Comparison of ENCODE assay signal across 1 cellular context in the genomic region with DNA sequence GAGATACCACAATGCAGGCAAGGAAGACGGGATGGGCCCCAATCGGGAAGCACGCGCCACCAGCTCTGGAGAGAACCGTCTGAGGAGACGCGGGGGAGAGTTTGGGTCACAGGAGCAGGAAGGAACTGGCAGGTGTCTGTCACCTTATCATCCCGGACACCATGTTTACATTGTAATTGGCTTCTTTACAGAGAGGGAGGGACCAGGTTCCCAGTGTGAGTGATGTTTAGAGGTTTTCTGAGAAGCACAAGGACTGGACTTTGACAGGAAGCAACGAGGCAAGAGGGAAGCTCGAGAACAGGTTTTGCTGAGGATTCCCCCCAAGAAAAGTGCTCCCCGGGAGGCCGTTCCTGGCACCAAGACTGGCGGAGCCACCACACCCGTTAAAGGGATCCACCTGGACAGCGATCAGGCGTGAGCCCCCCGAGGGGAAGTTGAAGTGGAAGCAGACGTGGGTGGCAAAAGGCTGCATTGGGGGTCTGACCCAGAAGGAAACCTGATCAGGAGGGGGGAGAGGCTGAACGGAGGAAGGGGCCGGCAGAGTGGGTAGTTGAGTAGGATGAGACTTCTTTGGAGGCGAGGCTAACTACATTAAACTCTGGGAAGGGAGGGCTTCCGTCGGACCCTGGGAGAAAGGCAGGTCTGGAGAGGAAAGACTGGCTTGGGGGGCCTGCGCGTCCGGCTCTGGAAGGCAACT.
A peak's percentile ranks its signal among the peaks of the same experiment; 100 is the strongest.
TF ChIP-seq lines count a peak whose summit lies in the region.

No MANE protein-coding gene starts in this region.

TF ChIP-seq in K562, 482 proteins besides CTCF, POLR2A, EP300 and RAD21 (continued from another document and continues in another):
- TF ChIP-seq, protein P1, sequence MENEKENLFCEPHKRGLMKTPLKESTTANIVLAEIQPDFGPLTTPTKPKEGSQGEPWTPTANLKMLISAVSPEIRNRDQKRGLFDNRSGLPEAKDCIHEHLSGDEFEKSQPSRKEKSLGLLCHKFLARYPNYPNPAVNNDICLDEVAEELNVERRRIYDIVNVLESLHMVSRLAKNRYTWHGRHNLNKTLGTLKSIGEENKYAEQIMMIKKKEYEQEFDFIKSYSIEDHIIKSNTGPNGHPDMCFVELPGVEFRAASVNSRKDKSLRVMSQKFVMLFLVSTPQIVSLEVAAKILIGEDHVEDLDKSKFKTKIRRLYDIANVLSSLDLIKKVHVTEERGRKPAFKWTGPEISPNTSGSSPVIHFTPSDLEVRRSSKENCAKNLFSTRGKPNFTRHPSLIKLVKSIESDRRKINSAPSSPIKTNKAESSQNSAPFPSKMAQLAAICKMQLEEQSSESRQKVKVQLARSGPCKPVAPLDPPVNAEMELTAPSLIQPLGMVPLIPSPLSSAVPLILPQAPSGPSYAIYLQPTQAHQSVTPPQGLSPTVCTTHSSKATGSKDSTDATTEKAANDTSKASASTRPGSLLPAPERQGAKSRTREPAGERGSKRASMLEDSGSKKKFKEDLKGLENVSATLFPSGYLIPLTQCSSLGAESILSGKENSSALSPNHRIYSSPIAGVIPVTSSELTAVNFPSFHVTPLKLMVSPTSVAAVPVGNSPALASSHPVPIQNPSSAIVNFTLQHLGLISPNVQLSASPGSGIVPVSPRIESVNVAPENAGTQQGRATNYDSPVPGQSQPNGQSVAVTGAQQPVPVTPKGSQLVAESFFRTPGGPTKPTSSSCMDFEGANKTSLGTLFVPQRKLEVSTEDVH (IDR thresholded peaks at IDR 0.05; ENCODE audit: low read depth, partially characterized antibody): peak; percentile 14
- TF ChIP-seq, protein P2, sequence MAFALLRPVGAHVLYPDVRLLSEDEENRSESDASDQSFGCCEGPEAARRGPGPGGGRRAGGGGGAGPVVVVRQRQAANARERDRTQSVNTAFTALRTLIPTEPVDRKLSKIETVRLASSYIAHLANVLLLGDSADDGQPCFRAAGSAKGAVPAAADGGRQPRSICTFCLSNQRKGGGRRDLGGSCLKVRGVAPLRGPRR (CRISPR knock-in tag; IDR thresholded peaks at IDR 0.05): no peak
- peak; percentile 85 for TF ChIP-seq SUPT5H (IDR thresholded peaks at IDR 0.05)
- TF ChIP-seq, protein P3, sequence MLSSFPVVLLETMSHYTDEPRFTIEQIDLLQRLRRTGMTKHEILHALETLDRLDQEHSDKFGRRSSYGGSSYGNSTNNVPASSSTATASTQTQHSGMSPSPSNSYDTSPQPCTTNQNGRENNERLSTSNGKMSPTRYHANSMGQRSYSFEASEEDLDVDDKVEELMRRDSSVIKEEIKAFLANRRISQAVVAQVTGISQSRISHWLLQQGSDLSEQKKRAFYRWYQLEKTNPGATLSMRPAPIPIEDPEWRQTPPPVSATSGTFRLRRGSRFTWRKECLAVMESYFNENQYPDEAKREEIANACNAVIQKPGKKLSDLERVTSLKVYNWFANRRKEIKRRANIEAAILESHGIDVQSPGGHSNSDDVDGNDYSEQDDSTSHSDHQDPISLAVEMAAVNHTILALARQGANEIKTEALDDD (IDR thresholded peaks at IDR 0.05): no peak; the same call in none of the 2 replicates
- peak; percentile 73; the same call in 1 of the 2 replicates for TF ChIP-seq CC2D1A (IDR thresholded peaks at IDR 0.05)
- TF ChIP-seq, protein P4, sequence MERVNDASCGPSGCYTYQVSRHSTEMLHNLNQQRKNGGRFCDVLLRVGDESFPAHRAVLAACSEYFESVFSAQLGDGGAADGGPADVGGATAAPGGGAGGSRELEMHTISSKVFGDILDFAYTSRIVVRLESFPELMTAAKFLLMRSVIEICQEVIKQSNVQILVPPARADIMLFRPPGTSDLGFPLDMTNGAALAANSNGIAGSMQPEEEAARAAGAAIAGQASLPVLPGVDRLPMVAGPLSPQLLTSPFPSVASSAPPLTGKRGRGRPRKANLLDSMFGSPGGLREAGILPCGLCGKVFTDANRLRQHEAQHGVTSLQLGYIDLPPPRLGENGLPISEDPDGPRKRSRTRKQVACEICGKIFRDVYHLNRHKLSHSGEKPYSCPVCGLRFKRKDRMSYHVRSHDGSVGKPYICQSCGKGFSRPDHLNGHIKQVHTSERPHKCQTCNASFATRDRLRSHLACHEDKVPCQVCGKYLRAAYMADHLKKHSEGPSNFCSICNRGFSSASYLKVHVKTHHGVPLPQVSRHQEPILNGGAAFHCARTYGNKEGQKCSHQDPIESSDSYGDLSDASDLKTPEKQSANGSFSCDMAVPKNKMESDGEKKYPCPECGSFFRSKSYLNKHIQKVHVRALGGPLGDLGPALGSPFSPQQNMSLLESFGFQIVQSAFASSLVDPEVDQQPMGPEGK (CRISPR knock-in tag; IDR thresholded peaks at IDR 0.05; ENCODE audit: borderline replicate concordance): no peak
- no peak for TF ChIP-seq SIX5 (IDR thresholded peaks at IDR 0.05; ENCODE audit: borderline replicate concordance in 1 of 2, insufficient read depth in 1 of 2, low read depth in 1 of 2, low read length in 2 of 2)
- TF ChIP-seq TGIF2 (CRISPR knock-in tag; IDR thresholded peaks at IDR 0.05): peak; percentile 66; the same call in 1 of the 2 replicates
- TF ChIP-seq ZNF384 (IDR thresholded peaks at IDR 0.05; ENCODE audit: low read depth, low read length): no peak
- TF ChIP-seq BCOR (IDR thresholded peaks at IDR 0.05): peak; percentile 92
- TF ChIP-seq, protein P5, sequence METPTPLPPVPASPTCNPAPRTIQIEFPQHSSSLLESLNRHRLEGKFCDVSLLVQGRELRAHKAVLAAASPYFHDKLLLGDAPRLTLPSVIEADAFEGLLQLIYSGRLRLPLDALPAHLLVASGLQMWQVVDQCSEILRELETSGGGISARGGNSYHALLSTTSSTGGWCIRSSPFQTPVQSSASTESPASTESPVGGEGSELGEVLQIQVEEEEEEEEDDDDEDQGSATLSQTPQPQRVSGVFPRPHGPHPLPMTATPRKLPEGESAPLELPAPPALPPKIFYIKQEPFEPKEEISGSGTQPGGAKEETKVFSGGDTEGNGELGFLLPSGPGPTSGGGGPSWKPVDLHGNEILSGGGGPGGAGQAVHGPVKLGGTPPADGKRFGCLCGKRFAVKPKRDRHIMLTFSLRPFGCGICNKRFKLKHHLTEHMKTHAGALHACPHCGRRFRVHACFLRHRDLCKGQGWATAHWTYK (CRISPR knock-in tag; IDR thresholded peaks at IDR 0.05): no peak
- TF ChIP-seq TAF7 (tag; IDR thresholded peaks at IDR 0.05): peak; percentile 31; the same call in 1 of the 2 replicates
- TF ChIP-seq ZNF140 (CRISPR knock-in tag; IDR thresholded peaks at IDR 0.05): no peak
- TF ChIP-seq ZZZ3 (IDR thresholded peaks at IDR 0.05): no peak
- TF ChIP-seq SAP30 (IDR thresholded peaks at IDR 0.05; ENCODE audit: borderline replicate concordance, insufficient read depth, low read depth, low read length, poor library complexity, severe bottlenecking): peak; percentile 62
- TF ChIP-seq, protein P6, sequence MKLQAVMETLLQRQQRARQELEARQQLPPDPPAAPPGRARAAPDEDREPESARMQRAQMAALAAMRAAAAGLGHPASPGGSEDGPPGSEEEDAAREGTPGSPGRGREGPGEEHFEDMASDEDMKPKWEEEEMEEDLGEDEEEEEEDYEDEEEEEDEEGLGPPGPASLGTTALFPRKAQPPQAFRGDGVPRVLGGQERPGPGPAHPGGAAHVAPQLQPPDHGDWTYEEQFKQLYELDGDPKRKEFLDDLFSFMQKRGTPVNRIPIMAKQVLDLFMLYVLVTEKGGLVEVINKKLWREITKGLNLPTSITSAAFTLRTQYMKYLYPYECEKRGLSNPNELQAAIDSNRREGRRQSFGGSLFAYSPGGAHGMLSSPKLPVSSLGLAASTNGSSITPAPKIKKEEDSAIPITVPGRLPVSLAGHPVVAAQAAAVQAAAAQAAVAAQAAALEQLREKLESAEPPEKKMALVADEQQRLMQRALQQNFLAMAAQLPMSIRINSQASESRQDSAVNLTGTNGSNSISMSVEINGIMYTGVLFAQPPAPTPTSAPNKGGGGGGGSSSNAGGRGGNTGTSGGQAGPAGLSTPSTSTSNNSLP (IDR thresholded peaks at IDR 0.05; ENCODE audit: borderline replicate concordance, low read depth, low read length): peak; percentile 71; the same call in 1 of the 2 replicates
- TF ChIP-seq CEBPG (CRISPR knock-in tag; IDR thresholded peaks at IDR 0.05): no peak
- no peak for TF ChIP-seq CEBPG (tag; conservative IDR thresholded peaks at IDR 0.05 in 1 of 2, IDR thresholded peaks at IDR 0.05 in 1 of 2)
- TF ChIP-seq ASH1L (IDR thresholded peaks at IDR 0.05; ENCODE audit: borderline replicate concordance, low read depth, partially characterized antibody): no peak
- no peak for TF ChIP-seq DNMT1 (IDR thresholded peaks at IDR 0.05)
- TF ChIP-seq ZNF3 (CRISPR knock-in tag; IDR thresholded peaks at IDR 0.05): no peak
- TF ChIP-seq, protein P7, sequence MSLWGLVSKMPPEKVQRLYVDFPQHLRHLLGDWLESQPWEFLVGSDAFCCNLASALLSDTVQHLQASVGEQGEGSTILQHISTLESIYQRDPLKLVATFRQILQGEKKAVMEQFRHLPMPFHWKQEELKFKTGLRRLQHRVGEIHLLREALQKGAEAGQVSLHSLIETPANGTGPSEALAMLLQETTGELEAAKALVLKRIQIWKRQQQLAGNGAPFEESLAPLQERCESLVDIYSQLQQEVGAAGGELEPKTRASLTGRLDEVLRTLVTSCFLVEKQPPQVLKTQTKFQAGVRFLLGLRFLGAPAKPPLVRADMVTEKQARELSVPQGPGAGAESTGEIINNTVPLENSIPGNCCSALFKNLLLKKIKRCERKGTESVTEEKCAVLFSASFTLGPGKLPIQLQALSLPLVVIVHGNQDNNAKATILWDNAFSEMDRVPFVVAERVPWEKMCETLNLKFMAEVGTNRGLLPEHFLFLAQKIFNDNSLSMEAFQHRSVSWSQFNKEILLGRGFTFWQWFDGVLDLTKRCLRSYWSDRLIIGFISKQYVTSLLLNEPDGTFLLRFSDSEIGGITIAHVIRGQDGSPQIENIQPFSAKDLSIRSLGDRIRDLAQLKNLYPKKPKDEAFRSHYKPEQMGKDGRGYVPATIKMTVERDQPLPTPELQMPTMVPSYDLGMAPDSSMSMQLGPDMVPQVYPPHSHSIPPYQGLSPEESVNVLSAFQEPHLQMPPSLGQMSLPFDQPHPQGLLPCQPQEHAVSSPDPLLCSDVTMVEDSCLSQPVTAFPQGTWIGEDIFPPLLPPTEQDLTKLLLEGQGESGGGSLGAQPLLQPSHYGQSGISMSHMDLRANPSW (CRISPR knock-in tag; IDR thresholded peaks at IDR 0.05): no peak
- no peak; the same call in 1 of the 2 replicates for TF ChIP-seq FOSL1 (tag; conservative IDR thresholded peaks at IDR 0.05)
- TF ChIP-seq ZNF184 (CRISPR knock-in tag; IDR thresholded peaks at IDR 0.05): no peak
- TF ChIP-seq, protein P8, sequence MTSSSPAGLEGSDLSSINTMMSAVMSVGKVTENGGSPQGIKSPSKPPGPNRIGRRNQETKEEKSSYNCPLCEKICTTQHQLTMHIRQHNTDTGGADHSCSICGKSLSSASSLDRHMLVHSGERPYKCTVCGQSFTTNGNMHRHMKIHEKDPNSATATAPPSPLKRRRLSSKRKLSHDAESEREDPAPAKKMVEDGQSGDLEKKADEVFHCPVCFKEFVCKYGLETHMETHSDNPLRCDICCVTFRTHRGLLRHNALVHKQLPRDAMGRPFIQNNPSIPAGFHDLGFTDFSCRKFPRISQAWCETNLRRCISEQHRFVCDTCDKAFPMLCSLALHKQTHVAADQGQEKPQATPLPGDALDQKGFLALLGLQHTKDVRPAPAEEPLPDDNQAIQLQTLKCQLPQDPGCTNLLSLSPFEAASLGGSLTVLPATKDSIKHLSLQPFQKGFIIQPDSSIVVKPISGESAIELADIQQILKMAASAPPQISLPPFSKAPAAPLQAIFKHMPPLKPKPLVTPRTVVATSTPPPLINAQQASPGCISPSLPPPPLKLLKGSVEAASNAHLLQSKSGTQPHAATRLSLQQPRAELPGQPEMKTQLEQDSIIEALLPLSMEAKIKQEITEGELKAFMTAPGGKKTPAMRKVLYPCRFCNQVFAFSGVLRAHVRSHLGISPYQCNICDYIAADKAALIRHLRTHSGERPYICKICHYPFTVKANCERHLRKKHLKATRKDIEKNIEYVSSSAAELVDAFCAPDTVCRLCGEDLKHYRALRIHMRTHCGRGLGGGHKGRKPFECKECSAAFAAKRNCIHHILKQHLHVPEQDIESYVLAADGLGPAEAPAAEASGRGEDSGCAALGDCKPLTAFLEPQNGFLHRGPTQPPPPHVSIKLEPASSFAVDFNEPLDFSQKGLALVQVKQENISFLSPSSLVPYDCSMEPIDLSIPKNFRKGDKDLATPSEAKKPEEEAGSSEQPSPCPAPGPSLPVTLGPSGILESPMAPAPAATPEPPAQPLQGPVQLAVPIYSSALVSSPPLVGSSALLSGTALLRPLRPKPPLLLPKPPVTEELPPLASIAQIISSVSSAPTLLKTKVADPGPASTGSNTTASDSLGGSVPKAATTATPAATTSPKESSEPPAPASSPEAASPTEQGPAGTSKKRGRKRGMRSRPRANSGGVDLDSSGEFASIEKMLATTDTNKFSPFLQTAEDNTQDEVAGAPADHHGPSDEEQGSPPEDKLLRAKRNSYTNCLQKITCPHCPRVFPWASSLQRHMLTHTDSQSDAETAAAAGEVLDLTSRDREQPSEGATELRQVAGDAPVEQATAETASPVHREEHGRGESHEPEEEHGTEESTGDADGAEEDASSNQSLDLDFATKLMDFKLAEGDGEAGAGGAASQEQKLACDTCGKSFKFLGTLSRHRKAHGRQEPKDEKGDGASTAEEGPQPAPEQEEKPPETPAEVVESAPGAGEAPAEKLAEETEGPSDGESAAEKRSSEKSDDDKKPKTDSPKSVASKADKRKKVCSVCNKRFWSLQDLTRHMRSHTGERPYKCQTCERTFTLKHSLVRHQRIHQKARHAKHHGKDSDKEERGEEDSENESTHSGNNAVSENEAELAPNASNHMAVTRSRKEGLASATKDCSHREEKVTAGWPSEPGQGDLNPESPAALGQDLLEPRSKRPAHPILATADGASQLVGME (CRISPR knock-in tag; IDR thresholded peaks at IDR 0.05): no peak
- TF ChIP-seq CCAR2 (IDR thresholded peaks at IDR 0.05; ENCODE audit: low read depth, low read length): no peak
- TF ChIP-seq KHSRP (IDR thresholded peaks at IDR 0.05): no peak
- no peak for TF ChIP-seq NFATC3 (IDR thresholded peaks at IDR 0.05)
- peak; percentile 88 for TF ChIP-seq MTA1 (IDR thresholded peaks at IDR 0.05; ENCODE audit: borderline replicate concordance)
- TF ChIP-seq, protein P9, sequence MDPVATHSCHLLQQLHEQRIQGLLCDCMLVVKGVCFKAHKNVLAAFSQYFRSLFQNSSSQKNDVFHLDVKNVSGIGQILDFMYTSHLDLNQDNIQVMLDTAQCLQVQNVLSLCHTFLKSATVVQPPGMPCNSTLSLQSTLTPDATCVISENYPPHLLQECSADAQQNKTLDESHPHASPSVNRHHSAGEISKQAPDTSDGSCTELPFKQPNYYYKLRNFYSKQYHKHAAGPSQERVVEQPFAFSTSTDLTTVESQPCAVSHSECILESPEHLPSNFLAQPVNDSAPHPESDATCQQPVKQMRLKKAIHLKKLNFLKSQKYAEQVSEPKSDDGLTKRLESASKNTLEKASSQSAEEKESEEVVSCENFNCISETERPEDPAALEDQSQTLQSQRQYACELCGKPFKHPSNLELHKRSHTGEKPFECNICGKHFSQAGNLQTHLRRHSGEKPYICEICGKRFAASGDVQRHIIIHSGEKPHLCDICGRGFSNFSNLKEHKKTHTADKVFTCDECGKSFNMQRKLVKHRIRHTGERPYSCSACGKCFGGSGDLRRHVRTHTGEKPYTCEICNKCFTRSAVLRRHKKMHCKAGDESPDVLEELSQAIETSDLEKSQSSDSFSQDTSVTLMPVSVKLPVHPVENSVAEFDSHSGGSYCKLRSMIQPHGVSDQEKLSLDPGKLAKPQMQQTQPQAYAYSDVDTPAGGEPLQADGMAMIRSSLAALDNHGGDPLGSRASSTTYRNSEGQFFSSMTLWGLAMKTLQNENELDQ (CRISPR knock-in tag; IDR thresholded peaks at IDR 0.05; ENCODE audit: borderline replicate concordance): no peak
- peak; percentile 72; the same call in 1 of the 2 replicates for TF ChIP-seq JUN (IDR thresholded peaks at IDR 0.05; ENCODE audit: borderline replicate concordance, low read depth, low read length)
- no peak for TF ChIP-seq JUN (CRISPR knock-in tag; IDR thresholded peaks at IDR 0.05; ENCODE audit: borderline replicate concordance)
- peak; percentile 93 for TF ChIP-seq DPF2 (IDR thresholded peaks at IDR 0.05)
- peak; percentile 78 for TF ChIP-seq POLR2B (IDR thresholded peaks at IDR 0.05; ENCODE audit: low read depth, partially characterized antibody)
- no peak for TF ChIP-seq PHF8 (IDR thresholded peaks at IDR 0.05; ENCODE audit: borderline replicate concordance, low read length)
- peak; percentile 90 for TF ChIP-seq FOXA1 (IDR thresholded peaks at IDR 0.05; ENCODE audit: borderline replicate concordance)
